ENCODE assay signal across 1 cellular context in the genomic region with DNA sequence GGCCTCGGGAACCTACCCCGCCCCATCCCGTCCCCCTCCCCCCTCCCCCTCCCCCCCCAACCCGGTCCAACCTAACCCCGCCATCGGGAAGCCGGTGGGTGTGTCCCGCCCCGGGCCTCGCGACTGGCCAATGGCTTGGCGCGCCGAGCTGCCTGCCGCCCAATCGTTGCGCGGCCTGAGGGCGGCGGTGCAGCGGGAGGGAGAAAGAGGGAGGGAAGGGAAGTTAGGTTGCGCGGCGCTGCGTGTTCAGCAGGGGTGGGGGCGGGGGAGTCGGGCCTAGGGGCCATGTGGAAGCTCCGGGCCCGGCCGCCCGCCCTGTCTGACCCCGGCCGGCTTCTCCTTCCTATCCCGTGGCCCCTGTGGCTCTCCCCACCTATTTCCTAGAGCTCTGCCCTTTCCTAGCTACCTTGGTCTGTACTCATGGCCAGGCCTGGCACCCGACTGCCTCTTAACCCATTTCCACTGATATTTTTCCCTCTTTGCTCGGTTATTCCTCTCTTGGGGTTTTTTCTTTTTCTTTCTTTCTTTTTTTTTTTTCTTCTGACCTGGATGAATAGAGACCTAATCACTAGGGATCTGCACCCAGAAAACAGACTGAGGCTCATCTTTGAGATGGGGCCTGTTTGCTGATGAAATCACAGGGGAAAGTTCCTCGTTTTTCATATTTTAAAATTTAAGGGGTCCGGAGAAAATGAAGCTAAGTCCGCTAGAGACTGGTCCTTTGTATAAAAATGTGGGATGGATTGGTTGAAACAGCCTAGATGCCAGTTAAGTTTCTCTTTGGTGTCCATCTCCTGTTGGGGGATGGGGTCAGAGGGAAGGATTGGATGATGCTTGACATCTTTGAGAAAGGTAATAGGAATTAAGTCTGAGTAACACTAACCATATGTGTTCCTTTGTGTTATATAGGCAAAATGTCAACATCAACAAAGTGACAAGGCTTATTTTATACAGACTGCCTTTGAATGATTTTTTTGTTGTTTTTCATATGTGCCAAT.
TF ChIP-seq lines count a peak whose summit lies in the region.

No MANE protein-coding gene starts in this region.

TF ChIP-seq in HEK293, 187 proteins besides CTCF, POLR2A, EP300 and RAD21 (continued from another document):
- peak; percentile 20; the same call in 1 of the 2 replicates for TF ChIP-seq ZNF558 (tag by site-specific recombination; IDR thresholded peaks at IDR 0.05)
- TF ChIP-seq, protein P1, sequence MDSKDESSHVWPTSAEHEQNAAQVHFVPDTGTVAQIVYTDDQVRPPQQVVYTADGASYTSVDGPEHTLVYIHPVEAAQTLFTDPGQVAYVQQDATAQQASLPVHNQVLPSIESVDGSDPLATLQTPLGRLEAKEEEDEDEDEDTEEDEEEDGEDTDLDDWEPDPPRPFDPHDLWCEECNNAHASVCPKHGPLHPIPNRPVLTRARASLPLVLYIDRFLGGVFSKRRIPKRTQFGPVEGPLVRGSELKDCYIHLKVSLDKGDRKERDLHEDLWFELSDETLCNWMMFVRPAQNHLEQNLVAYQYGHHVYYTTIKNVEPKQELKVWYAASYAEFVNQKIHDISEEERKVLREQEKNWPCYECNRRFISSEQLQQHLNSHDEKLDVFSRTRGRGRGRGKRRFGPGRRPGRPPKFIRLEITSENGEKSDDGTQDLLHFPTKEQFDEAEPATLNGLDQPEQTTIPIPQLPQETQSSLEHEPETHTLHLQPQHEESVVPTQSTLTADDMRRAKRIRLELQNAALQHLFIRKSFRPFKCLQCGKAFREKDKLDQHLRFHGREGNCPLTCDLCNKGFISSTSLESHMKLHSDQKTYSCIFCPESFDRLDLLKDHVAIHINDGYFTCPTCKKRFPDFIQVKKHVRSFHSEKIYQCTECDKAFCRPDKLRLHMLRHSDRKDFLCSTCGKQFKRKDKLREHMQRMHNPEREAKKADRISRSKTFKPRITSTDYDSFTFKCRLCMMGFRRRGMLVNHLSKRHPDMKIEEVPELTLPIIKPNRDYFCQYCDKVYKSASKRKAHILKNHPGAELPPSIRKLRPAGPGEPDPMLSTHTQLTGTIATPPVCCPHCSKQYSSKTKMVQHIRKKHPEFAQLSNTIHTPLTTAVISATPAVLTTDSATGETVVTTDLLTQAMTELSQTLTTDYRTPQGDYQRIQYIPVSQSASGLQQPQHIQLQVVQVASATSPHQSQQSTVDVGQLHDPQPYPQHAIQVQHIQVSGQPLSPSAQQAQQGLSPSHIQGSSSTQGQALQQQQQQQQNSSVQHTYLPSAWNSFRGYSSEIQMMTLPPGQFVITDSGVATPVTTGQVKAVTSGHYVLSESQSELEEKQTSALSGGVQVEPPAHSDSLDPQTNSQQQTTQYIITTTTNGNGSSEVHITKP (tag by site-specific recombination; IDR thresholded peaks at IDR 0.05): peak; percentile 55; the same call in 1 of the 2 replicates
- TF ChIP-seq ZNF354C (tag by site-specific recombination; IDR thresholded peaks at IDR 0.05; ENCODE audit: borderline replicate concordance, low read depth): no peak
- no peak for TF ChIP-seq ZSCAN4 (tag by site-specific recombination; IDR thresholded peaks at IDR 0.05)
- no peak for TF ChIP-seq ZNF274 (IDR thresholded peaks at IDR 0.05; ENCODE audit: low read length)
- TF ChIP-seq ZNF274 (tag by site-specific recombination; IDR thresholded peaks at IDR 0.05; ENCODE audit: borderline replicate concordance): no peak
- peak; percentile 20; the same call in 1 of the 2 replicates for TF ChIP-seq ZNF324 (tag by site-specific recombination; IDR thresholded peaks at IDR 0.05)
- no peak for TF ChIP-seq ZNF211 (tag by site-specific recombination; IDR thresholded peaks at IDR 0.05; ENCODE audit: low read depth)
- TF ChIP-seq ZNF366 (tag by site-specific recombination; conservative IDR thresholded peaks at IDR 0.05): peak; percentile 96
- peak; percentile 81 for TF ChIP-seq EGR2 (tag by site-specific recombination; IDR thresholded peaks at IDR 0.05; ENCODE audit: low read depth)
- TF ChIP-seq, protein P2, sequence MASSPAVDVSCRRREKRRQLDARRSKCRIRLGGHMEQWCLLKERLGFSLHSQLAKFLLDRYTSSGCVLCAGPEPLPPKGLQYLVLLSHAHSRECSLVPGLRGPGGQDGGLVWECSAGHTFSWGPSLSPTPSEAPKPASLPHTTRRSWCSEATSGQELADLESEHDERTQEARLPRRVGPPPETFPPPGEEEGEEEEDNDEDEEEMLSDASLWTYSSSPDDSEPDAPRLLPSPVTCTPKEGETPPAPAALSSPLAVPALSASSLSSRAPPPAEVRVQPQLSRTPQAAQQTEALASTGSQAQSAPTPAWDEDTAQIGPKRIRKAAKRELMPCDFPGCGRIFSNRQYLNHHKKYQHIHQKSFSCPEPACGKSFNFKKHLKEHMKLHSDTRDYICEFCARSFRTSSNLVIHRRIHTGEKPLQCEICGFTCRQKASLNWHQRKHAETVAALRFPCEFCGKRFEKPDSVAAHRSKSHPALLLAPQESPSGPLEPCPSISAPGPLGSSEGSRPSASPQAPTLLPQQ (tag by site-specific recombination; IDR thresholded peaks at IDR 0.05): peak; percentile 79
- no peak for TF ChIP-seq YY2 (tag by site-specific recombination; IDR thresholded peaks at IDR 0.05)
- TF ChIP-seq ZNF433 (tag by site-specific recombination; IDR thresholded peaks at IDR 0.05; ENCODE audit: low read depth): no peak
- peak; percentile 68; the same call in 1 of the 2 replicates for TF ChIP-seq ZNF76 (tag by site-specific recombination; IDR thresholded peaks at IDR 0.05; ENCODE audit: borderline replicate concordance, low read depth)
- TF ChIP-seq ZXDB (tag by site-specific recombination; IDR thresholded peaks at IDR 0.05): peak; percentile 83
- no peak for TF ChIP-seq ZBTB44 (tag by site-specific recombination; IDR thresholded peaks at IDR 0.05)
- no peak for TF ChIP-seq ZFP41 (tag by site-specific recombination; IDR thresholded peaks at IDR 0.05; ENCODE audit: borderline replicate concordance)
- TF ChIP-seq KLF1 (tag by site-specific recombination; IDR thresholded peaks at IDR 0.05): peak; percentile 97
- TF ChIP-seq ZNF302 (tag by site-specific recombination; IDR thresholded peaks at IDR 0.05; ENCODE audit: low read depth): no peak
- no peak for TF ChIP-seq RBAK (tag by site-specific recombination; IDR thresholded peaks at IDR 0.05)
- no peak for TF ChIP-seq ZNF311 (tag by site-specific recombination; IDR thresholded peaks at IDR 0.05; ENCODE audit: borderline replicate concordance)
- TF ChIP-seq GLI4 (tag by site-specific recombination; IDR thresholded peaks at IDR 0.05): no peak
- peak; percentile 99 for TF ChIP-seq KLF10 (tag by site-specific recombination; IDR thresholded peaks at IDR 0.05)
- TF ChIP-seq SP3 (tag by site-specific recombination; IDR thresholded peaks at IDR 0.05): peak; percentile 95
- TF ChIP-seq, protein P3, sequence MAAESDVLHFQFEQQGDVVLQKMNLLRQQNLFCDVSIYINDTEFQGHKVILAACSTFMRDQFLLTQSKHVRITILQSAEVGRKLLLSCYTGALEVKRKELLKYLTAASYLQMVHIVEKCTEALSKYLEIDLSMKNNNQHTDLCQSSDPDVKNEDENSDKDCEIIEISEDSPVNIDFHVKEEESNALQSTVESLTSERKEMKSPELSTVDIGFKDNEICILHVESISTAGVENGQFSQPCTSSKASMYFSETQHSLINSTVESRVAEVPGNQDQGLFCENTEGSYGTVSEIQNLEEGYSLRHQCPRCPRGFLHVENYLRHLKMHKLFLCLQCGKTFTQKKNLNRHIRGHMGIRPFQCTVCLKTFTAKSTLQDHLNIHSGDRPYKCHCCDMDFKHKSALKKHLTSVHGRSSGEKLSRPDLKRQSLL (tag by site-specific recombination; IDR thresholded peaks at IDR 0.05): no peak
- TF ChIP-seq ZBTB7A (tag by site-specific recombination; IDR thresholded peaks at IDR 0.05; ENCODE audit: low read depth): no peak
- peak; percentile 81; the same call in 1 of the 2 replicates for TF ChIP-seq ZFP69B (tag by site-specific recombination; IDR thresholded peaks at IDR 0.05)
- no peak for TF ChIP-seq GLI2 (tag by site-specific recombination; IDR thresholded peaks at IDR 0.05; ENCODE audit: borderline replicate concordance, low read depth)
- peak; percentile 88; the same call in 1 of the 2 replicates for TF ChIP-seq KLF7 (tag by site-specific recombination; IDR thresholded peaks at IDR 0.05; ENCODE audit: borderline replicate concordance)
- peak; percentile 69; the same call in 1 of the 2 replicates for TF ChIP-seq WT1 (tag by site-specific recombination; IDR thresholded peaks at IDR 0.05)
- no peak for TF ChIP-seq ZNF37A (tag by site-specific recombination; IDR thresholded peaks at IDR 0.05)
- TF ChIP-seq, protein P4, sequence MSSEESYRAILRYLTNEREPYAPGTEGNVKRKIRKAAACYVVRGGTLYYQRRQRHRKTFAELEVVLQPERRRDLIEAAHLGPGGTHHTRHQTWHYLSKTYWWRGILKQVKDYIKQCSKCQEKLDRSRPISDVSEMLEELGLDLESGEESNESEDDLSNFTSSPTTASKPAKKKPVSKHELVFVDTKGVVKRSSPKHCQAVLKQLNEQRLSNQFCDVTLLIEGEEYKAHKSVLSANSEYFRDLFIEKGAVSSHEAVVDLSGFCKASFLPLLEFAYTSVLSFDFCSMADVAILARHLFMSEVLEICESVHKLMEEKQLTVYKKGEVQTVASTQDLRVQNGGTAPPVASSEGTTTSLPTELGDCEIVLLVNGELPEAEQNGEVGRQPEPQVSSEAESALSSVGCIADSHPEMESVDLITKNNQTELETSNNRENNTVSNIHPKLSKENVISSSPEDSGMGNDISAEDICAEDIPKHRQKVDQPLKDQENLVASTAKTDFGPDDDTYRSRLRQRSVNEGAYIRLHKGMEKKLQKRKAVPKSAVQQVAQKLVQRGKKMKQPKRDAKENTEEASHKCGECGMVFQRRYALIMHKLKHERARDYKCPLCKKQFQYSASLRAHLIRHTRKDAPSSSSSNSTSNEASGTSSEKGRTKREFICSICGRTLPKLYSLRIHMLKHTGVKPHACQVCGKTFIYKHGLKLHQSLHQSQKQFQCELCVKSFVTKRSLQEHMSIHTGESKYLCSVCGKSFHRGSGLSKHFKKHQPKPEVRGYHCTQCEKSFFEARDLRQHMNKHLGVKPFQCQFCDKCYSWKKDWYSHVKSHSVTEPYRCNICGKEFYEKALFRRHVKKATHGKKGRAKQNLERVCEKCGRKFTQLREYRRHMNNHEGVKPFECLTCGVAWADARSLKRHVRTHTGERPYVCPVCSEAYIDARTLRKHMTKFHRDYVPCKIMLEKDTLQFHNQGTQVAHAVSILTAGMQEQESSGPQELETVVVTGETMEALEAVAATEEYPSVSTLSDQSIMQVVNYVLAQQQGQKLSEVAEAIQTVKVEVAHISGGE (tag by site-specific recombination; conservative IDR thresholded peaks at IDR 0.05; ENCODE audit: low read depth): peak; percentile 60
- TF ChIP-seq KLF9 (tag by site-specific recombination; IDR thresholded peaks at IDR 0.05; ENCODE audit: low read depth): peak; percentile 90
- no peak for TF ChIP-seq ZNF221 (tag by site-specific recombination; IDR thresholded peaks at IDR 0.05; ENCODE audit: borderline replicate concordance)
- TF ChIP-seq ZSCAN5A (tag by site-specific recombination; IDR thresholded peaks at IDR 0.05): no peak; the same call in 1 of the 2 replicates
- TF ChIP-seq ZNF677 (tag by site-specific recombination; IDR thresholded peaks at IDR 0.05): no peak
- no peak for TF ChIP-seq ZNF645 (tag by site-specific recombination; IDR thresholded peaks at IDR 0.05)
- peak; percentile 55; the same call in 1 of the 2 replicates for TF ChIP-seq GLIS1 (tag by site-specific recombination; IDR thresholded peaks at IDR 0.05)
- TF ChIP-seq ZNF514 (tag by site-specific recombination; IDR thresholded peaks at IDR 0.05): no peak
- TF ChIP-seq ZNF169 (tag by site-specific recombination; IDR thresholded peaks at IDR 0.05): no peak
- TF ChIP-seq ZSCAN16 (tag by site-specific recombination; IDR thresholded peaks at IDR 0.05): no peak
